Comparison of ENCODE assay signal across 8 cellular contexts in the genomic region with DNA sequence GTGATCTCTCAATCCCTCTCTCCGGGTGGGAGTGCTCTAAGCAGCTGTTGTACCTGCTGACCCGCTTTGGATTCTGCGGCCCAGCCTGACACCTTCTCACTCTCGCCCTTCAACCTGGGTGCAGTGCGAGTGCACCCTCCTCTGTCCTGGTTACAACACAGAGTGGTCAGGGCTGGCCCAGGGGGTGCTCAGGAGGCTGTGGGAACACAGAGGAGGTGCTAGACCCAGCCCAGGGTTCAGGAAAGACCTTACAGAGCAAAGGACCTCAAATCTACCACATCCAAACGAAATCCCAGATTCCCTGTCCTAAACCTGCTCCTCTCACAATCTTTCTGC. TPM values are rescaled to one million over a fixed set of nuclear protein-coding genes. Genes with fewer than 3 reads are reported as not detected.
DNase-seq lines count a peak whose midpoint lies in the region; TF ChIP-seq lines count a peak whose summit lies in the region.

No MANE protein-coding gene starts in this region.

- no peaks in the 10 kb centered on the region for H3K27me3 Mint-ChIP-seq in activated T-helper 1 cell treated with anti-CD3 and anti-CD28 coated beads, Interleukin-12 subunit alpha, Interleukin-12 subunit beta, Interleukin-2, Interleukin-4 antibody, amounts not matched to agents 30 ng/mL and 10 ng/mL and 1 ng/mL, durations not matched to agents 14 hours and 24 hours and 36 hours (ENCODE audit: insufficient read depth)

- WGBS in stomach, 5 donors: 6 to 22% (median 11%) methylated on average over 5 to 6 of the region's 6 CpGs

- TF ChIP-seq POLR2A in stomach (IDR thresholded peaks at IDR 0.05): no peak

- DNase-seq in NCI-H2196 (lab: John Stamatoyannopoulos, UW; ENCODE audit: unreplicated experiment) (peak; percentile 44), NCI-H2196 treated with DMSO at 0.1 percent for 48 hours (lab: John Stamatoyannopoulos, UW; ENCODE audit: unreplicated experiment) (no peak), stomach (no peak), NCI-H524 (lab: John Stamatoyannopoulos, UW) (no peak), SK-N-DZ (ENCODE audit: low spot score) (no peak), NCI-H2029 (lab: John Stamatoyannopoulos, UW) (no peak)
- no peak for DNase-seq in activated T-helper 1 cell treated with anti-CD3 and anti-CD28 coated beads, Interleukin-12 subunit alpha, Interleukin-12 subunit beta, Interleukin-2, Interleukin-4 antibody, amounts not matched to agents 30 ng/mL and 10 ng/mL and 1 ng/mL, durations not matched to agents 14 hours and 24 hours and 36 hours (ENCODE audit: low spot score)

- peaks cover 0 to 26% (median 0%) of the 10 kb centered on the region in 3 donors for H3K27me3 ChIP-seq in stomach

- no peak for TF ChIP-seq EP300 in stomach (IDR thresholded peaks at IDR 0.05)

- H3K4me3 ChIP-seq in iPS-11a (ENCODE audit: low read depth, low read length): peak overlapping the region; percentile 79
- H3K4me3 ChIP-seq in stomach: peak overlapping the region; percentile 58 to 91 (median 74)

- H3K36me3 Mint-ChIP-seq in activated T-helper 1 cell treated with anti-CD3 and anti-CD28 coated beads, Interleukin-12 subunit alpha, Interleukin-12 subunit beta, Interleukin-2, Interleukin-4 antibody, amounts not matched to agents 30 ng/mL and 10 ng/mL and 1 ng/mL, durations not matched to agents 14 hours and 24 hours and 36 hours (ENCODE audit: low read depth): peaks cover under 1% of the 10 kb centered on the region

- H3K27ac ChIP-seq in stomach: peak overlapping the region; percentile 5 to 74 (median 61)

- peak overlapping the region; percentile 19 for H3K27ac Mint-ChIP-seq in activated T-helper 1 cell treated with anti-CD3 and anti-CD28 coated beads, Interleukin-12 subunit alpha, Interleukin-12 subunit beta, Interleukin-2, Interleukin-4 antibody, amounts not matched to agents 30 ng/mL and 10 ng/mL and 1 ng/mL, durations not matched to agents 14 hours and 24 hours and 36 hours

- no peaks in the 10 kb centered on the region for H3K9me3 ChIP-seq in stomach

- peak overlapping the region; percentile 92 for H3K4me3 Mint-ChIP-seq in activated T-helper 1 cell treated with anti-CD3 and anti-CD28 coated beads, Interleukin-12 subunit alpha, Interleukin-12 subunit beta, Interleukin-2, Interleukin-4 antibody, amounts not matched to agents 30 ng/mL and 10 ng/mL and 1 ng/mL, durations not matched to agents 14 hours and 24 hours and 36 hours

- intact Hi-C loops in activated T-helper 1 cell treated with anti-CD3 and anti-CD28 coated beads, Interleukin-12 subunit alpha, Interleukin-12 subunit beta, Interleukin-2, Interleukin-4 antibody, amounts not matched to agents 30 ng/mL and 10 ng/mL and 1 ng/mL, durations not matched to agents 14 hours and 24 hours and 36 hours (cut with micrococcal nuclease): loop anchor here (1.0 to 2.0 kb wide), 8 partner anchors 23 to 486 kb away; a partner anchor contains a TSS
- intact Hi-C loops in stomach (cut with DNase I; ENCODE audit: low total_unique reads): no loop called here

- peaks cover 20% of the 10 kb centered on the region for H3K4me1 Mint-ChIP-seq in activated T-helper 1 cell treated with anti-CD3 and anti-CD28 coated beads, Interleukin-12 subunit alpha, Interleukin-12 subunit beta, Interleukin-2, Interleukin-4 antibody, amounts not matched to agents 30 ng/mL and 10 ng/mL and 1 ng/mL, durations not matched to agents 14 hours and 24 hours and 36 hours (ENCODE audit: low read depth)

- no peaks in the 10 kb centered on the region for H3K36me3 ChIP-seq in stomach

- H3K4me1 ChIP-seq in stomach: peaks cover 18 to 24% (median 20%) of the 10 kb centered on the region in 4 donors

- peaks cover 15% of the 10 kb centered on the region for H3K9me3 Mint-ChIP-seq in activated T-helper 1 cell treated with anti-CD3 and anti-CD28 coated beads, Interleukin-12 subunit alpha, Interleukin-12 subunit beta, Interleukin-2, Interleukin-4 antibody, amounts not matched to agents 30 ng/mL and 10 ng/mL and 1 ng/mL, durations not matched to agents 14 hours and 24 hours and 36 hours

- TF ChIP-seq CTCF in stomach (IDR thresholded peaks at IDR 0.05): no peak

RNA-seq across cellular contexts. Expression of a gene that starts 23.7 kb away (rescaled TPM):
- 7.9 and 8.4 TPM in 2 replicates for total RNA-seq in activated T-helper 1 cell treated with anti-CD3 and anti-CD28 coated beads, Interleukin-12 subunit alpha, Interleukin-12 subunit beta, Interleukin-2, Interleukin-4 antibody, amounts not matched to agents 30 ng/mL and 10 ng/mL and 1 ng/mL, durations not matched to agents 14 hours and 24 hours and 36 hours
- 10 to 100 TPM in 1 of 5 donors, 1 to 10 TPM in 4; 3.8 to 12.9 (median 5.0) TPM for total RNA-seq in stomach
- polyA plus RNA-seq in stomach: 1 to 10 TPM; 1.2 to 3.1 (median 1.7) TPM
- 2.9 and 5.4 TPM in 2 replicates for polyA plus RNA-seq in SK-N-DZ (2014; cell fraction: cytosol; rRNA removed)
- 3.5 and 5.9 TPM in 2 replicates for polyA plus RNA-seq in SK-N-DZ (2014; cell fraction: nucleus; rRNA removed)

RNA-seq across cellular contexts. Expression of a gene that starts 35.5 kb away (rescaled TPM):
- total RNA-seq in activated T-helper 1 cell treated with anti-CD3 and anti-CD28 coated beads, Interleukin-12 subunit alpha, Interleukin-12 subunit beta, Interleukin-2, Interleukin-4 antibody, amounts not matched to agents 30 ng/mL and 10 ng/mL and 1 ng/mL, durations not matched to agents 14 hours and 24 hours and 36 hours: not detected in 2 replicates
- 1 to 10 TPM in 1 of 5 donors, under 1 TPM in 1, not detected in 3; 0.58 to 1.8 TPM for total RNA-seq in stomach
- 1 to 10 TPM in 1 of 3 donors, not detected in 2; 1.2 TPM for polyA plus RNA-seq in stomach
- not detected in 2 replicates for polyA plus RNA-seq in SK-N-DZ (2014; cell fraction: cytosol; rRNA removed)
- polyA plus RNA-seq in SK-N-DZ (2014; cell fraction: nucleus; rRNA removed): not detected in 2 replicates

RNA-seq across cellular contexts. Expression of a gene that starts 51.9 kb away (rescaled TPM):
- total RNA-seq in activated T-helper 1 cell treated with anti-CD3 and anti-CD28 coated beads, Interleukin-12 subunit alpha, Interleukin-12 subunit beta, Interleukin-2, Interleukin-4 antibody, amounts not matched to agents 30 ng/mL and 10 ng/mL and 1 ng/mL, durations not matched to agents 14 hours and 24 hours and 36 hours: not detected in 2 replicates
- total RNA-seq in stomach: 1 to 10 TPM in 3 of 5 donors, not detected in 2; 2.0 to 5.4 (median 2.8) TPM
- polyA plus RNA-seq in stomach: 1 to 10 TPM in 1 of 3 donors, under 1 TPM in 1, not detected in 1; 0.55 to 1.8 TPM
- not detected in 2 replicates for polyA plus RNA-seq in SK-N-DZ (2014; cell fraction: cytosol; rRNA removed)
- not detected in 2 replicates for polyA plus RNA-seq in SK-N-DZ (2014; cell fraction: nucleus; rRNA removed)
